13 cellular contexts compared by ENCODE assay signal in the genomic region with DNA sequence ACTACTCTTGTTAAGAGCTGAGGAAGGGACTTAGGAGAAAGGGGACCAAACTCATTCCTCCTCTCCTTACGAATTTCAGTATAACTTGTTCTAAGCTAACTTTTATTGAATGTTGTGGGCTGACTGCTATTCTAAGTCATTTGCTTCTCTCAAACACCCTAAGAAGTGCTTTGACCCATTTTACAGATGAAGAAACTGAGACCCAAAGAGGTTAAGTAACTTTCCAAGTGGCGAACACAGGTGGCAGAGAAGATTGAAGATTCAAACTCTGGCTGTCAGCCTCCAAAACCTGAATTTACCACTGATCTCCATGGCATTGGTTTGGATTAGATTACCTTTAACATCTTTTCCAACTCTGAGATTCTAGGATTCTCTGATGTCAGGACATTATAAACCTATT. TPM values are rescaled to one million over a fixed set of nuclear protein-coding genes. Genes with fewer than 3 reads are reported as not detected.
"Had no signal": no experiment of that assay in that cellular context is flagged by ENCODE, and none has a peak within 500 bp of the region (broad histone marks: within the 10 kb centered on the region; RNA-seq: fewer than 3 reads in every experiment).

No MANE protein-coding gene starts in this region.

- H3K9me3 ChIP-seq: spleen had no signal

- DNase-seq: activated CD4-positive, alpha-beta T cell treated with anti-CD3 and anti-CD28 coated beads, Interleukin-2, amount 50 U/mL, for 1 hour; activated CD8-positive, alpha-beta memory T cell treated with anti-CD3 and anti-CD28 coated beads for 24 hours; activated naive CD8-positive, alpha-beta T cell treated with anti-CD3 and anti-CD28 coated beads, Interleukin-2, amount 10 ng/mL, durations not matched to agents 7 days and 5 days; effector memory CD8-positive, alpha-beta T cell; kidney; spleen; stimulated activated CD4-positive, alpha-beta T cell treated with anti-CD3 and anti-CD28 coated beads, Interleukin-1b, Interleukin-23, amount 100 ng/mL, for 48 hours; T-helper 1 cell; T1000 had no signal

- ATAC-seq: activated CD4-positive, CD25-positive, alpha-beta regulatory T cell treated with anti-CD3 and anti-CD28 coated beads, Interleukin-2, amount 50 U/mL, for 24 hours; effector memory CD8-positive, alpha-beta T cell; natural killer cell treated with Interleukin-12 subunit alpha and Interleukin-12 subunit beta and Interleukin-15 and Interleukin-18, amount 100 ng/mL, for 72 hours; SK-N-SH treated with all-trans-retinoic acid at 6 μM for 48 hours had no signal

- H3K27me3 ChIP-seq: spleen had no signal

- H3K4me3 ChIP-seq: spleen had no signal

- H3K27ac ChIP-seq: spleen had no signal

RNA-seq across cellular contexts. Expression of a gene that starts 52.2 kb away (rescaled TPM):
- total RNA-seq: activated T-helper 1 cell treated with anti-CD3 and anti-CD28 coated beads, Interleukin-12 subunit alpha, Interleukin-12 subunit beta, Interleukin-2, Interleukin-4 antibody, amounts not matched to agents 30 ng/mL and 10 ng/mL and 1 ng/mL, durations not matched to agents 14 hours and 24 hours and 36 hours; natural killer cell treated with Interleukin-12 subunit alpha and Interleukin-12 subunit beta and Interleukin-15 and Interleukin-18, amount 100 ng/mL, for 72 hours had no signal
